Comparison of ENCODE assay signal across 1 cellular context in the genomic region with DNA sequence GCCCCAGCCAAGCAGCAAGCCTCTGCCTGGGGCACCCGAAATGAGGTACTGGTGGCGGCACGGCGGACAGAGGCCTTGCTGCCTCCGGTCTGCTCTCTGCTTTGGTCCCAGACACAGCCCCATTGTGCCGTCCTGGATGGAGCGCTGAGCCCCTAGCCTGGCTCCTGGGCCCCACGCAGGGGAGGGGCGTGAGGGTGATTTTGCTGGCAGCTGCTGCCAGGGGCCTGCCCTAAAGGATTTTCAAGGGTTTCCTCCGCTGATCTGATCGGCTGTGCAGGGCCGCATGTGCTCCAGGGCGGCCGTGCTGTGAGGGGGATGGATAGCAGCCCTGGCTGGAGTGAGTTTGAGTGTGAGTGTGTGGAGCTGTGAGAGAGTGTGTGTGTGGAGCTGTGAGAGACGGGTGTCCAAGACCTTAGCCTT.
TF ChIP-seq lines count a peak whose summit lies in the region.

No MANE protein-coding gene starts in this region.

TF ChIP-seq in A549, 52 proteins besides CTCF, POLR2A, EP300 and RAD21:
- TF ChIP-seq, protein P1, sequence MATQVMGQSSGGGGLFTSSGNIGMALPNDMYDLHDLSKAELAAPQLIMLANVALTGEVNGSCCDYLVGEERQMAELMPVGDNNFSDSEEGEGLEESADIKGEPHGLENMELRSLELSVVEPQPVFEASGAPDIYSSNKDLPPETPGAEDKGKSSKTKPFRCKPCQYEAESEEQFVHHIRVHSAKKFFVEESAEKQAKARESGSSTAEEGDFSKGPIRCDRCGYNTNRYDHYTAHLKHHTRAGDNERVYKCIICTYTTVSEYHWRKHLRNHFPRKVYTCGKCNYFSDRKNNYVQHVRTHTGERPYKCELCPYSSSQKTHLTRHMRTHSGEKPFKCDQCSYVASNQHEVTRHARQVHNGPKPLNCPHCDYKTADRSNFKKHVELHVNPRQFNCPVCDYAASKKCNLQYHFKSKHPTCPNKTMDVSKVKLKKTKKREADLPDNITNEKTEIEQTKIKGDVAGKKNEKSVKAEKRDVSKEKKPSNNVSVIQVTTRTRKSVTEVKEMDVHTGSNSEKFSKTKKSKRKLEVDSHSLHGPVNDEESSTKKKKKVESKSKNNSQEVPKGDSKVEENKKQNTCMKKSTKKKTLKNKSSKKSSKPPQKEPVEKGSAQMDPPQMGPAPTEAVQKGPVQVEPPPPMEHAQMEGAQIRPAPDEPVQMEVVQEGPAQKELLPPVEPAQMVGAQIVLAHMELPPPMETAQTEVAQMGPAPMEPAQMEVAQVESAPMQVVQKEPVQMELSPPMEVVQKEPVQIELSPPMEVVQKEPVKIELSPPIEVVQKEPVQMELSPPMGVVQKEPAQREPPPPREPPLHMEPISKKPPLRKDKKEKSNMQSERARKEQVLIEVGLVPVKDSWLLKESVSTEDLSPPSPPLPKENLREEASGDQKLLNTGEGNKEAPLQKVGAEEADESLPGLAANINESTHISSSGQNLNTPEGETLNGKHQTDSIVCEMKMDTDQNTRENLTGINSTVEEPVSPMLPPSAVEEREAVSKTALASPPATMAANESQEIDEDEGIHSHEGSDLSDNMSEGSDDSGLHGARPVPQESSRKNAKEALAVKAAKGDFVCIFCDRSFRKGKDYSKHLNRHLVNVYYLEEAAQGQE (IDR thresholded peaks at IDR 0.05), result no peak
- TF ChIP-seq EHF (CRISPR knock-in tag; IDR thresholded peaks at IDR 0.05), result no peak
- TF ChIP-seq, protein P2, sequence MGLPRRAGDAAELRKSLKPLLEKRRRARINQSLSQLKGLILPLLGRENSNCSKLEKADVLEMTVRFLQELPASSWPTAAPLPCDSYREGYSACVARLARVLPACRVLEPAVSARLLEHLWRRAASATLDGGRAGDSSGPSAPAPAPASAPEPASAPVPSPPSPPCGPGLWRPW (IDR thresholded peaks at IDR 0.05), result no peak
- TF ChIP-seq NPAS2 (CRISPR knock-in tag; IDR thresholded peaks at IDR 0.05; ENCODE audit: borderline replicate concordance), result no peak
- TF ChIP-seq, protein P3, sequence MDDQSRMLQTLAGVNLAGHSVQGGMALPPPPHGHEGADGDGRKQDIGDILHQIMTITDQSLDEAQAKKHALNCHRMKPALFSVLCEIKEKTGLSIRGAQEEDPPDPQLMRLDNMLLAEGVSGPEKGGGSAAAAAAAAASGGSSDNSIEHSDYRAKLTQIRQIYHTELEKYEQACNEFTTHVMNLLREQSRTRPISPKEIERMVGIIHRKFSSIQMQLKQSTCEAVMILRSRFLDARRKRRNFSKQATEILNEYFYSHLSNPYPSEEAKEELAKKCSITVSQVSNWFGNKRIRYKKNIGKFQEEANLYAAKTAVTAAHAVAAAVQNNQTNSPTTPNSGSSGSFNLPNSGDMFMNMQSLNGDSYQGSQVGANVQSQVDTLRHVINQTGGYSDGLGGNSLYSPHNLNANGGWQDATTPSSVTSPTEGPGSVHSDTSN (IDR thresholded peaks at IDR 0.05), result no peak
- TF ChIP-seq, protein P4, sequence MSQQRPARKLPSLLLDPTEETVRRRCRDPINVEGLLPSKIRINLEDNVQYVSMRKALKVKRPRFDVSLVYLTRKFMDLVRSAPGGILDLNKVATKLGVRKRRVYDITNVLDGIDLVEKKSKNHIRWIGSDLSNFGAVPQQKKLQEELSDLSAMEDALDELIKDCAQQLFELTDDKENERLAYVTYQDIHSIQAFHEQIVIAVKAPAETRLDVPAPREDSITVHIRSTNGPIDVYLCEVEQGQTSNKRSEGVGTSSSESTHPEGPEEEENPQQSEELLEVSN (IDR thresholded peaks at IDR 0.05; ENCODE audit: borderline replicate concordance, low read depth), result no peak
- no peak for TF ChIP-seq RARB (CRISPR knock-in tag; IDR thresholded peaks at IDR 0.05)
- TF ChIP-seq CHD2 (IDR thresholded peaks at IDR 0.05; ENCODE audit: low read length, partially characterized antibody), result no peak
